8 cellular contexts compared by ENCODE assay signal in the genomic region with DNA sequence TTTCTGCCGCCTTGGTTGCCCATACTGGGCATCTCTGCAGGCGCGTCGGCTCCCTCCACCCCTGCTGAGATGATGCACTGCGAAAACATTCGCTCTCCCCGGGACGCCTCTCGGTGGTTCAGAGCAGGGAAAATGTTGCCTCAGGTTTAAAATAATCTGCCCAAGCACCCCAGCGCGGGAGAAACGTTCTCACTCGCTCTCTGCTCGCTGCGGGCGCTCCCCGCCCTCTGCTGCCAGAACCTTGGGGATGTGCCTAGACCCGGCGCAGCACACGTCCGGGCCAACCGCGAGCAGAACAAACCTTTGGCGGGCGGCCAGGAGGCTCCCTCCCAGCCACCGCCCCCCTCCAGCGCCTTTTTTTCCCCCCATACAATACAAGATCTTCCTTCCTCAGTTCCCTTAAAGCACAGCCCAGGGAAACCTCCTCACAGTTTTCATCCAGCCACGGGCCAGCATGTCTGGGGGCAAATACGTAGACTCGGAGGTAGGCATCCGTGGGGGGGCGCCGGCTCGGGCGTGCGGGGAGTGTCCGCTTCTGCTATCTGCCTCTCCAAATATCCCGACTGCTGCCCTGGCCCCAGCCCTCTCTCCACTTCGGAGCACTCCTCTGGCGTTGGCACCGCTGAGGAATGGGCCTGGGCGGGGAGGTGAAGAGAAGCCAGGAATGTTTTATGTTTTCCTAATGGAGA. TPM values are rescaled to one million over a fixed set of nuclear protein-coding genes. Genes with fewer than 3 reads are reported as not detected.
DNase-seq lines count a peak whose midpoint lies in the region; ATAC-seq and TF ChIP-seq lines count a peak whose summit lies in the region.

A gene with protein sequence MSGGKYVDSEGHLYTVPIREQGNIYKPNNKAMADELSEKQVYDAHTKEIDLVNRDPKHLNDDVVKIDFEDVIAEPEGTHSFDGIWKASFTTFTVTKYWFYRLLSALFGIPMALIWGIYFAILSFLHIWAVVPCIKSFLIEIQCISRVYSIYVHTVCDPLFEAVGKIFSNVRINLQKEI (plus strand): TSS at position 428 of the 689 bp plus-strand sequence. CDS start 27 bp downstream, at position 455.

- peak within 1 kb of the TSS; percentile 42 to 67 (median 55) for H3K4me3 ChIP-seq in right lobe of liver

- H3K4me1 Mint-ChIP-seq in activated CD4-positive, alpha-beta T cell treated with anti-CD3 and anti-CD28 coated beads, Interleukin-2, amount 10 ng/mL, durations not matched to agents 7 days and 5 days: peaks cover 23% of the 10 kb centered on the region

- intact Hi-C loops in right lobe of liver (cut with DNase I): loop anchor here (10.0 kb wide), 2 partner anchors 260 to 270 kb away; no protein-coding TSS in a partner anchor

- peak; percentile 54 for DNase-seq in GM10266 (ENCODE audit: extremely low spot score)
- DNase-seq in HuH-7.5 (ENCODE audit: low spot score): peak; percentile 60
- peak; percentile 13 for DNase-seq in activated CD4-positive, alpha-beta T cell treated with anti-CD3 and anti-CD28 coated beads, Interleukin-2, amount 10 ng/mL, durations not matched to agents 7 days and 5 days
- DNase-seq in effector CD8-positive, alpha-beta T cell (lab: John Stamatoyannopoulos, UW): peak; percentile 14
- peak; percentile 77 to 82 (median 78) for DNase-seq in right lobe of liver
- peak; percentile 12 to 27 for DNase-seq in stimulated activated CD4-positive, alpha-beta T cell treated with anti-CD3 and anti-CD28 coated beads, Interleukin-4, amount 100 ng/mL, for 4 hours
- no peak for DNase-seq in SKM-1 (lab: John Stamatoyannopoulos, UW; ENCODE audit: unreplicated experiment)

- TF ChIP-seq CTCF in GM10266 (IDR thresholded peaks at IDR 0.05; ENCODE audit: control insufficient read depth, insufficient read depth, low read depth, missing control alignments) (peak; percentile 22), right lobe of liver (IDR thresholded peaks at IDR 0.05) (peak in 1 of 4 donors; percentile 11)

- H3K4me1 ChIP-seq in right lobe of liver: peaks cover 0 to 12% (median 0%) of the 10 kb centered on the region in 4 donors

- peak within 1 kb of the TSS; percentile 70 for H3K4me3 Mint-ChIP-seq in activated CD4-positive, alpha-beta T cell treated with anti-CD3 and anti-CD28 coated beads, Interleukin-2, amount 10 ng/mL, durations not matched to agents 7 days and 5 days

- ATAC-seq in right lobe of liver (peak; percentile 71 to 79 (median 76)), HG02571 (IDR thresholded peaks at IDR 0.05; ENCODE audit: unreplicated experiment) (no peak)

- no peaks in the 10 kb centered on the region for H3K27me3 ChIP-seq in right lobe of liver

- no peaks in the 10 kb centered on the region for H3K9me3 Mint-ChIP-seq in activated CD4-positive, alpha-beta T cell treated with anti-CD3 and anti-CD28 coated beads, Interleukin-2, amount 10 ng/mL, durations not matched to agents 7 days and 5 days

- peak within 1 kb of the TSS; percentile 39 to 69 (median 58) for H3K27ac ChIP-seq in right lobe of liver

- no peak within 1 kb of the TSS for H3K27ac Mint-ChIP-seq in activated CD4-positive, alpha-beta T cell treated with anti-CD3 and anti-CD28 coated beads, Interleukin-2, amount 10 ng/mL, durations not matched to agents 7 days and 5 days

- no peaks in the 10 kb centered on the region for H3K36me3 Mint-ChIP-seq in activated CD4-positive, alpha-beta T cell treated with anti-CD3 and anti-CD28 coated beads, Interleukin-2, amount 10 ng/mL, durations not matched to agents 7 days and 5 days (ENCODE audit: low read depth)

- TF ChIP-seq POLR2A in right lobe of liver (IDR thresholded peaks at IDR 0.05): no peak

- peaks cover 79% of the 10 kb centered on the region for H3K27me3 Mint-ChIP-seq in activated CD4-positive, alpha-beta T cell treated with anti-CD3 and anti-CD28 coated beads, Interleukin-2, amount 10 ng/mL, durations not matched to agents 7 days and 5 days

- WGBS in right lobe of liver (ENCODE audit: insufficient coverage, low coverage, low lambda C conversion rate, missing lambda C conversion rate): 0% methylated on average over 21 of the region's 42 CpGs

- CTCF ChIA-PET in activated CD4-positive, alpha-beta T cell treated with anti-CD3 and anti-CD28 coated beads, Interleukin-2, amount 10 ng/mL, durations not matched to agents 7 days and 5 days (lab: Charles Lee): interaction anchor here (1.4 to 2.3 kb wide), 2 partner anchors 13 to 76 kb away, joined by 3 to 6 read pairs; no protein-coding TSS in a partner anchor

- POLR2A ChIA-PET in activated CD4-positive, alpha-beta T cell treated with anti-CD3 and anti-CD28 coated beads, Interleukin-2, amount 10 ng/mL, durations not matched to agents 7 days and 5 days (lab: Charles Lee): no interaction called here

- no peaks in the 10 kb centered on the region for H3K36me3 ChIP-seq in right lobe of liver

- H3K9me3 ChIP-seq in right lobe of liver: no peaks in the 10 kb centered on the region

RNA-seq across cellular contexts. Expression of the gene that starts here (rescaled TPM):
- total RNA-seq in activated CD4-positive, alpha-beta T cell treated with anti-CD3 and anti-CD28 coated beads, Interleukin-2, amount 10 ng/mL, durations not matched to agents 7 days and 5 days: not detected
- total RNA-seq in right lobe of liver: 10 to 100 TPM in 2 of 6 experiments, 1 to 10 TPM in 4; 3.8 to 19.8 (median 9.0) TPM

Comparison
In these comparisons a context has a peak if more than half of its experiments do, and no peak if none do; other contexts are left out.
1. RNA of the gene that starts here (total RNA-seq): 3.8 to 19.8 TPM in right lobe of liver; not detected in activated CD4-positive, alpha-beta T cell treated with anti-CD3 and anti-CD28 coated beads, Interleukin-2, amount 10 ng/mL, durations not matched to agents 7 days and 5 days; every median in the first group is over 4 times any median in the second.
2. Peak in DNase-seq in activated CD4-positive, alpha-beta T cell treated with anti-CD3 and anti-CD28 coated beads, Interleukin-2, amount 10 ng/mL, durations not matched to agents 7 days and 5 days; RNA of the gene not detected or under 1 TPM.